In the genomic region with DNA sequence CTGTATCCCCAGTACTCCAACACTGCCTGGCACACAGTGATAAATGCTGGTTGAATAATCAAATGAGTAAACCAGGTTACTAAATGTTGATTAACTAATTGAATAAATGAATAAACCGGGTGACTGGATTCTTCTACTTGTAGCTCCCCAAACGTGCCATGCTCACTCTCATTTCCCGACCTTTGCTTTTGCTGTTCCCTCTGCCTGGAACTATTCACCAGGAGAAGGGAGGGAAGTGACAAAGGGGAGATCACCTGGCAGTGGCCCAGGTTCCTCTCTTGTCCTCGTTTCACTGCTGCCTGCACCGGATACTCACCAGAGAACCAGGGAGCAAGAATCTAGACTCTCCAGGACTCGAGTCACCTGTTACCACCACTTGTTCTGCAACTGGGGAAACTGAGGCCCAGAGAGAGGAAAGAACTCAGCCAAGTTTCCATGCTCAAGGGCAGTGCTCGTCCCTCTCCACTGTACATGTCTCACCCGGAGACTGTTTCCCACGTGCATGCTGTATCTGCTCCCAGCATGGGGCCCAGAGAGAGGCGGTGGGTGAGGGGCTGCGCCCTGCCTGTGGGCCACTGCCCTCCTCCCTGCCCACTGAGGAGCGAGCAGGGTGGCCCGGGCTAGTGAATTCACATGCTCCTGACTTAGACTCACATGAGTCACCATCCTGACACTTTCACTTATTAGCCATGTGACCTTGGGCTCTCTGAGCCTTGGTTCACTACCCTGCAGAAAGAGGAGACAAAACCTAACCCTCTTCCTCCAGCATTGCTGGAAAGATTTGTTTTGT, we compare ENCODE assay signal across 8 cellular contexts. TPM values are rescaled to one million over a fixed set of nuclear protein-coding genes. Genes with fewer than 3 reads are reported as not detected.
DNase-seq lines count a peak whose midpoint lies in the region; TF ChIP-seq lines count a peak whose summit lies in the region.

No MANE protein-coding gene starts in this region.

- H3K9me3 ChIP-seq in osteoblast (ENCODE audit: low read depth, low read length): no peaks in the 10 kb centered on the region

- H4K20me1 ChIP-seq in osteoblast (ENCODE audit: insufficient read depth, low read length): no peaks in the 10 kb centered on the region

- no peak overlapping the region for H3K27ac ChIP-seq in osteoblast (ENCODE audit: low read depth, low read length)

- H3K4me3 ChIP-seq in epithelial cell of esophagus (ENCODE audit: low read length) (no peak overlapping the region), osteoblast (ENCODE audit: insufficient read depth, low read length) (no peak overlapping the region)

- H3K4me1 ChIP-seq in osteoblast (ENCODE audit: insufficient read depth, low read length): no peaks in the 10 kb centered on the region

- intact Hi-C loops in activated T-helper 2 cell treated with anti-CD3 and anti-CD28 coated beads, Interferon-gamma antibody, Interleukin-2, Interleukin-4, amounts not matched to agents 10 μg/mL and 5 μg/mL and 100 μg/mL, durations not matched to agents 14 hours and 24 hours and 36 hours (cut with micrococcal nuclease): no loop called here

- H3K27me3 Mint-ChIP-seq in activated T-helper 2 cell treated with anti-CD3 and anti-CD28 coated beads, Interferon-gamma antibody, Interleukin-2, Interleukin-4, amounts not matched to agents 10 μg/mL and 5 μg/mL and 100 μg/mL, durations not matched to agents 14 hours and 24 hours and 36 hours (ENCODE audit: low read depth): peaks cover 2% of the 10 kb centered on the region

- H3K4me3 Mint-ChIP-seq in activated T-helper 2 cell treated with anti-CD3 and anti-CD28 coated beads, Interferon-gamma antibody, Interleukin-2, Interleukin-4, amounts not matched to agents 10 μg/mL and 5 μg/mL and 100 μg/mL, durations not matched to agents 14 hours and 24 hours and 36 hours (ENCODE audit: low read depth): no peak overlapping the region

- no peak overlapping the region for H3K4me2 ChIP-seq in osteoblast (ENCODE audit: insufficient read depth, low read length)

- no peak overlapping the region for H2AFZ ChIP-seq in osteoblast (ENCODE audit: low read length)

- H3K79me2 ChIP-seq in osteoblast (ENCODE audit: insufficient read depth, low read length): no peaks in the 10 kb centered on the region

- TF ChIP-seq CTCF in epithelial cell of esophagus (IDR thresholded peaks at IDR 0.05; ENCODE audit: insufficient read depth, low read depth, low read length, missing control alignments): no peak
- TF ChIP-seq CTCF in osteoblast (IDR thresholded peaks at IDR 0.05; ENCODE audit: extremely low read depth, low read depth, low read length): no peak

- H3K27me3 ChIP-seq in osteoblast (ENCODE audit: insufficient read depth, low read length): peaks cover 6% of the 10 kb centered on the region

- H3K27ac Mint-ChIP-seq in activated T-helper 2 cell treated with anti-CD3 and anti-CD28 coated beads, Interferon-gamma antibody, Interleukin-2, Interleukin-4, amounts not matched to agents 10 μg/mL and 5 μg/mL and 100 μg/mL, durations not matched to agents 14 hours and 24 hours and 36 hours: no peak overlapping the region

- H3K4me1 Mint-ChIP-seq in activated T-helper 2 cell treated with anti-CD3 and anti-CD28 coated beads, Interferon-gamma antibody, Interleukin-2, Interleukin-4, amounts not matched to agents 10 μg/mL and 5 μg/mL and 100 μg/mL, durations not matched to agents 14 hours and 24 hours and 36 hours (ENCODE audit: low read depth): no peaks in the 10 kb centered on the region

- DNase-seq in ELR (ENCODE audit: low read depth): peak; percentile 68
- DNase-seq in NCI-H460 (ENCODE audit: extremely low read depth, low read depth): peak; percentile 40
- DNase-seq in epithelial cell of esophagus (ENCODE audit: low read depth): peak; percentile 71
- DNase-seq in osteoblast (ENCODE audit: insufficient read length, low spot score, missing footprints): peak; percentile 90
- no peak for DNase-seq in nucleus accumbens (lab: John Stamatoyannopoulos, UW)
- no peak for DNase-seq in activated T-cell treated with anti-CD3 and anti-CD28 coated beads, Interleukin-2, amount 50 U/mL, for 1 hour
- DNase-seq in NCI-H510A treated with DMSO at 0.1 percent for 48 hours (lab: John Stamatoyannopoulos, UW): no peak
- no peak for DNase-seq in activated T-helper 2 cell treated with anti-CD3 and anti-CD28 coated beads, Interferon-gamma antibody, Interleukin-2, Interleukin-4, amounts not matched to agents 10 μg/mL and 5 μg/mL and 100 μg/mL, durations not matched to agents 14 hours and 24 hours and 36 hours (ENCODE audit: low spot score)

- H3K36me3 Mint-ChIP-seq in activated T-helper 2 cell treated with anti-CD3 and anti-CD28 coated beads, Interferon-gamma antibody, Interleukin-2, Interleukin-4, amounts not matched to agents 10 μg/mL and 5 μg/mL and 100 μg/mL, durations not matched to agents 14 hours and 24 hours and 36 hours (ENCODE audit: low read depth): no peaks in the 10 kb centered on the region

- no peaks in the 10 kb centered on the region for H3K36me3 ChIP-seq in osteoblast (ENCODE audit: insufficient read depth, low read length)

- no peaks in the 10 kb centered on the region for H3K9me3 Mint-ChIP-seq in activated T-helper 2 cell treated with anti-CD3 and anti-CD28 coated beads, Interferon-gamma antibody, Interleukin-2, Interleukin-4, amounts not matched to agents 10 μg/mL and 5 μg/mL and 100 μg/mL, durations not matched to agents 14 hours and 24 hours and 36 hours

RNA-seq across cellular contexts. Expression of gene POP5, which starts 17.7 kb away (rescaled TPM):
- total RNA-seq in NCI-H460 (2014; rRNA removed; shearing (Covaris generic)): 42.5 and 45.6 TPM in 2 replicates
- polyA plus RNA-seq in NCI-H460 (2014; cell fraction: nucleus; rRNA removed): 107 and 157 TPM in 2 replicates
- total RNA-seq in osteoblast: 19.4 and 26.8 TPM in 2 replicates
- 64.3 and 65.7 TPM in 2 replicates for total RNA-seq in activated T-helper 2 cell treated with anti-CD3 and anti-CD28 coated beads, Interferon-gamma antibody, Interleukin-2, Interleukin-4, amounts not matched to agents 10 μg/mL and 5 μg/mL and 100 μg/mL, durations not matched to agents 14 hours and 24 hours and 36 hours

RNA-seq across cellular contexts. Expression of gene CABP1, which starts 41.6 kb away (rescaled TPM):
- not detected in 2 replicates for total RNA-seq in NCI-H460 (2014; rRNA removed; shearing (Covaris generic))
- polyA plus RNA-seq in NCI-H460 (2014; cell fraction: nucleus; rRNA removed): not detected in 2 replicates
- total RNA-seq in osteoblast: not detected in 2 replicates
- 0.27 and 0.41 TPM in 2 replicates for total RNA-seq in activated T-helper 2 cell treated with anti-CD3 and anti-CD28 coated beads, Interferon-gamma antibody, Interleukin-2, Interleukin-4, amounts not matched to agents 10 μg/mL and 5 μg/mL and 100 μg/mL, durations not matched to agents 14 hours and 24 hours and 36 hours

Comparison
In these comparisons a context has a peak if more than half of its experiments do, and no peak if none do; other contexts are left out.
1. DNase-seq: peak in ELR (single experiment), NCI-H460 (single experiment), epithelial cell of esophagus (single experiment) and osteoblast (single experiment); none in nucleus accumbens (0 of 56), activated T-cell treated with anti-CD3 and anti-CD28 coated beads, Interleukin-2, amount 50 U/mL, for 1 hour (single experiment), NCI-H510A treated with DMSO at 0.1 percent for 48 hours (single experiment) and activated T-helper 2 cell treated with anti-CD3 and anti-CD28 coated beads, Interferon-gamma antibody, Interleukin-2, Interleukin-4, amounts not matched to agents 10 μg/mL and 5 μg/mL and 100 μg/mL, durations not matched to agents 14 hours and 24 hours and 36 hours (single experiment).